7 cellular contexts compared by ENCODE assay signal in genomic region chr6:79267128-79267527, GRCh38.
"Had no signal": no experiment of that assay in that cellular context is flagged by ENCODE, and none has a peak within 500 bp of the region (broad histone marks: within the 10 kb centered on the region; RNA-seq: fewer than 3 reads in every experiment).

No MANE protein-coding gene starts in this region.

- H3K27ac ChIP-seq: HL-60 had no signal

- H3K4me3 ChIP-seq: GM23338 had no signal

- H3K4me2 ChIP-seq: GM23338 had no signal

- H3K9me3 Mint-ChIP-seq: GM23338, H9, IgD-negative memory B cell had no signal

- H3K36me3 Mint-ChIP-seq: IgD-negative memory B cell had no signal

- ATAC-seq: GM23338, HepG2 had no signal

- H3K4me3 Mint-ChIP-seq: GM23338, H9, IgD-negative memory B cell had no signal

- H2AFZ ChIP-seq: GM23338 had no signal

- H3K4me1 Mint-ChIP-seq: IgD-negative memory B cell had no signal

- DNase-seq: H9, HCEC 1CT, KG1 had no signal

- H3K27ac Mint-ChIP-seq: GM23338, H9, IgD-negative memory B cell had no signal
